ENCODE assay signal across 4 cellular contexts in genomic region chr7:143745340-143745739, GRCh38. TPM values are rescaled to one million over a fixed set of nuclear protein-coding genes. Genes with fewer than 3 reads are reported as not detected.
"Had no signal": no experiment of that assay in that cellular context is flagged by ENCODE, and none has a peak within 500 bp of the region (broad histone marks: within the 10 kb centered on the region; RNA-seq: fewer than 3 reads in every experiment).

No MANE protein-coding gene starts in this region.

RNA-seq across cellular contexts. Expression of gene CTAGE6, which starts 12.2 kb away (rescaled TPM):
- total RNA-seq: kidney epithelial cell, left ventricle myocardium superior, progenitor cell of endocrine pancreas, right atrium auricular region had no signal
